In the genomic region with DNA sequence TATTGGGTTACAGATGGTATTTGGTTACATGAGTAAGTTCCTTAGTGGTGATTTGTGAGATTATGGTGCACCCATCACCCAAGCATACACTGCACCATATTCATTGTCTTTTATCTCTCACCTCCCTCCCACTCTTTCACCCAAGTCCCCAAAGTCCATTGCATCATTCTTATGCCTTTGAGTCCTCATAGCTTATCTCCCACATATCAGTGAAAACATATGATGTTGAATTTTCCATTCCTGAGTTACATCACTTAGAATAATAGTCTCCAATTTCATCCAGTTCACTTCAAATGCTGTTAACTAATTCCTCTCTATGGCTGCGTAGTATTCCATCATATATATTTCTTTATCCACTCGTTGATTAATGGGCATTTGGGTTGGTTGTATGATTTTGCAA, we compare ENCODE assay signal across 26 cellular contexts.
"Had no signal": no experiment of that assay in that cellular context is flagged by ENCODE, and none has a peak within 500 bp of the region (broad histone marks: within the 10 kb centered on the region; RNA-seq: fewer than 3 reads in every experiment).

No MANE protein-coding gene starts in this region.

- H3K36me3 ChIP-seq: stomach, suprapubic skin, thoracic aorta, thyroid gland, tibial artery, tibial nerve, transverse colon, upper lobe of left lung, upper lobe of right lung, uterus, vagina had no signal

- ATAC-seq: stimulated activated effector memory CD8-positive, alpha-beta T cell treated with anti-CD3 and anti-CD28 coated beads, Interleukin-12 subunit alpha, Interleukin-12 subunit beta, amount 100 ng/mL, for 72 hours; stimulated activated memory B cell treated with anti-CD40 and anti-IgM and Interleukin-4, amounts not matched to agents 10 μg/mL and 1 μg/mL and 100 μg/mL, for 72 hours; stimulated activated naive B cell treated with anti-CD40 and anti-IgM and Interleukin-4, amounts not matched to agents 10 μg/mL and 1 μg/mL and 100 μg/mL, for 72 hours; stimulated activated naive CD8-positive, alpha-beta T cell treated with anti-CD3 and anti-CD28 coated beads, Interleukin-15, amount 100 ng/mL, for 72 hours; stimulated activated naive CD8-positive, alpha-beta T cell treated with anti-CD3 and anti-CD28 coated beads, Interleukin-15, Interleukin-2, amounts not matched to agents 100 U/mL and 50 U/mL, for 24 hours; upper lobe of right lung had no signal

- FAIRE-seq: urothelium cell line had no signal

- H3K4me1 ChIP-seq: stomach, suprapubic skin, testis, thyroid gland, tibial artery, tibial nerve, transverse colon, upper lobe of left lung, upper lobe of right lung, uterus, vagina had no signal

- DNase-seq: stimulated activated CD4-positive, alpha-beta T cell treated with anti-CD3 and anti-CD28 coated beads, Interleukin-2, amount 100 ng/mL, for 48 hours; stimulated activated CD4-positive, alpha-beta T cell treated with anti-CD3 and anti-CD28 coated beads, Interleukin-4, amount 100 ng/mL, for 1 hour; stimulated activated CD4-positive, alpha-beta T cell treated with anti-CD3 and anti-CD28 coated beads, Interleukin-4, amount 100 ng/mL, for 24 hours; stimulated activated CD4-positive, alpha-beta T cell treated with anti-CD3 and anti-CD28 coated beads, Interleukin-4, amount 100 ng/mL, for 4 hours; stimulated activated CD8-positive, alpha-beta memory T cell treated with anti-CD3 and anti-CD28 coated beads, Interleukin-4, amount 100 ng/mL, for 48 hours; stimulated activated naive B cell treated with anti-CD40 and anti-IgM and Interleukin-4, amounts not matched to agents 10 μg/mL and 1 μg/mL and 100 μg/mL, for 72 hours; stimulated activated naive CD4-positive, alpha-beta T cell; stimulated activated naive CD4-positive, alpha-beta T cell treated with Interleukin-2 at 50 U/mL for 16 hours; stimulated activated naive CD8-positive, alpha-beta T cell treated with anti-CD3 and anti-CD28 coated beads, Interleukin-15, amount 100 ng/mL, for 72 hours; stimulated activated naive CD8-positive, alpha-beta T cell treated with anti-CD3 and anti-CD28 coated beads, Interleukin-15, Interleukin-2, amounts not matched to agents 100 U/mL and 50 U/mL, for 24 hours; stomach; substantia nigra; testis; thyroid gland; tibial artery; transverse colon; upper lobe of left lung; upper lobe of right lung; uterus had no signal

- H3K27ac ChIP-seq: stomach, suprapubic skin, testis, thoracic aorta, thyroid gland, tibial artery, tibial nerve, transverse colon, upper lobe of left lung, upper lobe of right lung, uterus, vagina had no signal

- H3K4me3 ChIP-seq: stomach, suprapubic skin, testis, thoracic aorta, thyroid gland, tibial artery, tibial nerve, transverse colon, upper lobe of left lung, upper lobe of right lung, uterus, vagina had no signal

- H3K9me3 ChIP-seq: testis, thyroid gland had no signal

- H3K27me3 ChIP-seq: stomach, suprapubic skin, testis, thyroid gland, tibial artery, tibial nerve, transverse colon, upper lobe of left lung, upper lobe of right lung, uterus, vagina had no signal
